Comparison of ENCODE assay signal across 10 cellular contexts in genomic region chrX:124426824-124427223, GRCh38.
"Had no signal": no experiment of that assay in that cellular context is flagged by ENCODE, and none has a peak within 500 bp of the region (broad histone marks: within the 10 kb centered on the region; RNA-seq: fewer than 3 reads in every experiment).

No MANE protein-coding gene starts in this region.

- DNase-seq: activated CD4-positive, alpha-beta T cell treated with anti-CD3 and anti-CD28 coated beads, Interleukin-2, amount 50 U/mL, for 48 hours; adrenal gland; occipital lobe; right lobe of liver; stimulated activated naive CD8-positive, alpha-beta T cell treated with anti-CD3 and anti-CD28 coated beads, Interleukin-15, amount 100 ng/mL, for 72 hours; T1000 had no signal

- H3K4me1 ChIP-seq: adrenal gland, esophagus muscularis mucosa, right lobe of liver had no signal

- H3K9me3 ChIP-seq: adrenal gland, esophagus muscularis mucosa, right lobe of liver had no signal

- H3K27ac Mint-ChIP-seq: activated naive CD4-positive, alpha-beta T cell treated with anti-CD3 and anti-CD28 coated beads, Interleukin-2, amount 50 U/mL, for 24 hours; stimulated activated naive CD8-positive, alpha-beta T cell treated with anti-CD3 and anti-CD28 coated beads, Interleukin-15, amount 100 ng/mL, for 72 hours had no signal

- H3K27me3 ChIP-seq: esophagus muscularis mucosa, right lobe of liver had no signal

- ATAC-seq: activated CD4-positive, CD25-positive, alpha-beta regulatory T cell treated with anti-CD3 and anti-CD28 coated beads, Interleukin-2, amount 50 U/mL, for 24 hours; stimulated activated naive CD8-positive, alpha-beta T cell treated with anti-CD3 and anti-CD28 coated beads, Interleukin-15, amount 100 ng/mL, for 72 hours had no signal

- H3K4me1 Mint-ChIP-seq: activated naive CD4-positive, alpha-beta T cell treated with anti-CD3 and anti-CD28 coated beads, Interleukin-2, amount 50 U/mL, for 24 hours; nephron; stimulated activated naive CD8-positive, alpha-beta T cell treated with anti-CD3 and anti-CD28 coated beads, Interleukin-15, amount 100 ng/mL, for 72 hours had no signal

- H3K4me3 ChIP-seq: adrenal gland, esophagus muscularis mucosa, right lobe of liver had no signal

- H3K27me3 Mint-ChIP-seq: activated naive CD4-positive, alpha-beta T cell treated with anti-CD3 and anti-CD28 coated beads, Interleukin-2, amount 50 U/mL, for 24 hours; stimulated activated naive CD8-positive, alpha-beta T cell treated with anti-CD3 and anti-CD28 coated beads, Interleukin-15, amount 100 ng/mL, for 72 hours had no signal

- H3K36me3 Mint-ChIP-seq: activated naive CD4-positive, alpha-beta T cell treated with anti-CD3 and anti-CD28 coated beads, Interleukin-2, amount 50 U/mL, for 24 hours had no signal

- H3K36me3 ChIP-seq: adrenal gland, esophagus muscularis mucosa, right lobe of liver had no signal

- H3K4me3 Mint-ChIP-seq: activated naive CD4-positive, alpha-beta T cell treated with anti-CD3 and anti-CD28 coated beads, Interleukin-2, amount 50 U/mL, for 24 hours; nephron; stimulated activated naive CD8-positive, alpha-beta T cell treated with anti-CD3 and anti-CD28 coated beads, Interleukin-15, amount 100 ng/mL, for 72 hours had no signal

- H3K27ac ChIP-seq: adrenal gland, esophagus muscularis mucosa, right lobe of liver had no signal
